In genomic region chr5:38420246-38420645, GRCh38 we compare ENCODE assay signal across 10 cellular contexts.
"Had no signal": no experiment of that assay in that cellular context is flagged by ENCODE, and none has a peak within 500 bp of the region (broad histone marks: within the 10 kb centered on the region; RNA-seq: fewer than 3 reads in every experiment).

No MANE protein-coding gene starts in this region.

- H3K27me3 ChIP-seq: colonic mucosa had no signal

- H3K27ac ChIP-seq: colonic mucosa, epithelial cell of prostate had no signal

- DNase-seq: activated CD4-positive, CD25-positive, alpha-beta regulatory T cell treated with anti-CD3 and anti-CD28 coated beads, Interleukin-2, amount 50 U/mL, for 72 hours; activated gamma-delta T cell; activated T-cell treated with anti-CD3 and anti-CD28 coated beads, Interleukin-2, amount 50 U/mL, for 24 hours; effector CD4-positive, alpha-beta T cell; immature natural killer cell; stimulated activated naive B cell treated with anti-CD40 and anti-IgM and Interleukin-4, amounts not matched to agents 10 μg/mL and 1 μg/mL and 100 μg/mL, for 72 hours had no signal

- ATAC-seq: naive thymus-derived CD8-positive, alpha-beta T cell had no signal

- H3K4me1 ChIP-seq: colonic mucosa had no signal

- H3K36me3 ChIP-seq: colonic mucosa had no signal

- H3K4me3 ChIP-seq: colonic mucosa, lung had no signal

- H3K9me3 ChIP-seq: colonic mucosa had no signal
